8 cellular contexts compared by ENCODE assay signal in genomic region chr16:12613131-12613991, GRCh38.
DNase-seq lines count a peak whose midpoint lies in the region; ATAC-seq and TF ChIP-seq lines count a peak whose summit lies in the region.

No MANE protein-coding gene starts in this region.

- intact Hi-C loops in activated T-helper 1 cell treated with anti-CD3 and anti-CD28 coated beads, Interleukin-12 subunit alpha, Interleukin-12 subunit beta, Interleukin-2, Interleukin-4 antibody, amounts not matched to agents 30 ng/mL and 10 ng/mL and 1 ng/mL, durations not matched to agents 14 hours and 24 hours and 36 hours (cut with micrococcal nuclease), result loop anchor here (1.0 to 2.0 kb wide), 3 partner anchors 33 to 137 kb away; no protein-coding TSS in a partner anchor
- intact Hi-C loops in ovary (cut with DNase I), result no loop called here

- ATAC-seq in GM21515 (IDR thresholded peaks at IDR 0.05; ENCODE audit: unreplicated experiment) (peak; percentile 53), GM18519 (IDR thresholded peaks at IDR 0.05; ENCODE audit: low FRiP score, unreplicated experiment) (no peak)

- no peak for TF ChIP-seq EP300 in ovary (IDR thresholded peaks at IDR 0.05)

- H3K4me1 ChIP-seq in ovary (ENCODE audit: insufficient read depth), result no peaks in the 10 kb centered on the region

- no peak overlapping the region for H3K4me3 ChIP-seq in ovary

- no peak overlapping the region for H3K4me3 Mint-ChIP-seq in activated T-helper 1 cell treated with anti-CD3 and anti-CD28 coated beads, Interleukin-12 subunit alpha, Interleukin-12 subunit beta, Interleukin-2, Interleukin-4 antibody, amounts not matched to agents 30 ng/mL and 10 ng/mL and 1 ng/mL, durations not matched to agents 14 hours and 24 hours and 36 hours
- no peak overlapping the region for H3K4me3 Mint-ChIP-seq in nephron

- H3K27ac Mint-ChIP-seq in activated T-helper 1 cell treated with anti-CD3 and anti-CD28 coated beads, Interleukin-12 subunit alpha, Interleukin-12 subunit beta, Interleukin-2, Interleukin-4 antibody, amounts not matched to agents 30 ng/mL and 10 ng/mL and 1 ng/mL, durations not matched to agents 14 hours and 24 hours and 36 hours, result peak overlapping the region; percentile 61
- H3K27ac Mint-ChIP-seq in nephron, result peak overlapping the region; percentile 5 to 74 (median 64)

- 55 to 60% (median 56%) methylated on average over 15 of the region's 15 CpGs for WGBS in ovary, 3 donors

- peaks cover 4% of the 10 kb centered on the region for H3K9me3 Mint-ChIP-seq in activated T-helper 1 cell treated with anti-CD3 and anti-CD28 coated beads, Interleukin-12 subunit alpha, Interleukin-12 subunit beta, Interleukin-2, Interleukin-4 antibody, amounts not matched to agents 30 ng/mL and 10 ng/mL and 1 ng/mL, durations not matched to agents 14 hours and 24 hours and 36 hours
- H3K9me3 Mint-ChIP-seq in nephron, result no peaks in the 10 kb centered on the region

- H3K36me3 Mint-ChIP-seq in activated T-helper 1 cell treated with anti-CD3 and anti-CD28 coated beads, Interleukin-12 subunit alpha, Interleukin-12 subunit beta, Interleukin-2, Interleukin-4 antibody, amounts not matched to agents 30 ng/mL and 10 ng/mL and 1 ng/mL, durations not matched to agents 14 hours and 24 hours and 36 hours (ENCODE audit: low read depth), result no peaks in the 10 kb centered on the region
- H3K36me3 Mint-ChIP-seq in nephron (ENCODE audit: low read depth), result no peaks in the 10 kb centered on the region

- no peak overlapping the region for H3K27ac ChIP-seq in ovary
- H3K27ac ChIP-seq in substantia nigra (ENCODE audit: low read depth, low read length, poor library complexity, severe bottlenecking), result no peak overlapping the region

- in situ Hi-C loops in KBM-7 (cut with MboI; ENCODE audit: low pct_unique_long_range_greater_than_20kb, low sequenced_read_pairs), result no loop called here

- peak; percentile 48 for DNase-seq in KBM-7
- no peak for DNase-seq in activated T-helper 1 cell treated with anti-CD3 and anti-CD28 coated beads, Interleukin-12 subunit alpha, Interleukin-12 subunit beta, Interleukin-2, Interleukin-4 antibody, amounts not matched to agents 30 ng/mL and 10 ng/mL and 1 ng/mL, durations not matched to agents 14 hours and 24 hours and 36 hours (ENCODE audit: low spot score)
- no peak for DNase-seq in ovary
- no peak for DNase-seq in substantia nigra (lab: John Stamatoyannopoulos, UW)
- DNase-seq in NCI-H2196 (lab: John Stamatoyannopoulos, UW; ENCODE audit: unreplicated experiment), result no peak

- peaks cover 6% of the 10 kb centered on the region for H3K27me3 Mint-ChIP-seq in activated T-helper 1 cell treated with anti-CD3 and anti-CD28 coated beads, Interleukin-12 subunit alpha, Interleukin-12 subunit beta, Interleukin-2, Interleukin-4 antibody, amounts not matched to agents 30 ng/mL and 10 ng/mL and 1 ng/mL, durations not matched to agents 14 hours and 24 hours and 36 hours (ENCODE audit: insufficient read depth)
- H3K27me3 Mint-ChIP-seq in nephron (ENCODE audit: low read depth), result peaks cover 18% of the 10 kb centered on the region

- no peaks in the 10 kb centered on the region for H3K27me3 ChIP-seq in ovary

- no peaks in the 10 kb centered on the region for H3K9me3 ChIP-seq in ovary

- no peaks in the 10 kb centered on the region for H3K36me3 ChIP-seq in ovary

- no peak for TF ChIP-seq POLR2A in ovary (IDR thresholded peaks at IDR 0.05)

- H3K4me1 Mint-ChIP-seq in activated T-helper 1 cell treated with anti-CD3 and anti-CD28 coated beads, Interleukin-12 subunit alpha, Interleukin-12 subunit beta, Interleukin-2, Interleukin-4 antibody, amounts not matched to agents 30 ng/mL and 10 ng/mL and 1 ng/mL, durations not matched to agents 14 hours and 24 hours and 36 hours (ENCODE audit: low read depth), result peaks cover 35% of the 10 kb centered on the region
- H3K4me1 Mint-ChIP-seq in nephron, result no peaks in the 10 kb centered on the region

- TF ChIP-seq CTCF in nephron (IDR thresholded peaks at IDR 0.05; ENCODE audit: unreplicated experiment in 3 of 3) (no peak), ovary (IDR thresholded peaks at IDR 0.05) (no peak)
